Comparison of ENCODE assay signal across 25 cellular contexts in the genomic region with DNA sequence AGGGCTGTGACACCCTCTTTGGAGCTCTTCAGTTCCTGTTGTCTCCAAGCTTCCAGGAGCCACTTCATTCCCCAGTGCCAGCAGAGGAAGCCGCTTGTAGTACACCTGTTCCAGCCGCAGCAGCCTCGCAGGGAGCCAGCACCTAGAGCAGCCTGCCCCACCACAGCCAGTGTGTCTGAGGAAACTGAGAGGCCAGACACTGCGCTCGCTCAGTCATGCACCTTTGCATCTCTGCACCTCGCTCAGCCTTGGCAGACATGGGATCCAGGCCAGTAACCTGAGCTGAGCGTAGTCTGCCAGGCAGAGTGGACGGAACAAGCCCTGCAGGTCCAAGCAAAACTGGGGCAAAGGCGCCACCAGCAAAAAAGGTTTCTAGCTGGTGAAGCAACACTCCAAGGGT.
DNase-seq lines count a peak whose midpoint lies in the region; ATAC-seq, FAIRE-seq and TF ChIP-seq lines count a peak whose summit lies in the region.
"Had no signal": no experiment of that assay in that cellular context is flagged by ENCODE, and none has a peak within 500 bp of the region (broad histone marks: within the 10 kb centered on the region; RNA-seq: fewer than 3 reads in every experiment).

No MANE protein-coding gene starts in this region.

- no peak for TF ChIP-seq POLR2A in H1 (IDR thresholded peaks at IDR 0.05; ENCODE audit: control extremely low read depth in 1 of 2, low read depth in 2 of 2, low read length in 2 of 2)

- H3K4me3 ChIP-seq in H1 (ENCODE audit: extremely low read depth in 1 of 4, insufficient read depth in 2 of 4, low read depth in 3 of 4, low read length in 4 of 4) (no peak overlapping the region), mesenchymal stem cell (ENCODE audit: insufficient read depth in 1 of 2, low read depth in 1 of 2, low read length in 2 of 2) (no peak overlapping the region), aorta (ENCODE audit: low read length in 2 of 2) (no peak overlapping the region)
- H3K4me3 ChIP-seq: K562, SJCRH30 had no signal

- 95% methylated on average over 9 of the region's 9 CpGs; no CpG with 5 or more reads in 1 of the 2 experiments for WGBS in H1 (ENCODE audit: extremely low coverage in 1 of 2, insufficient coverage in 1 of 2, insufficient read length in 1 of 2, insufficient replicate concordance in 2 of 2, low coverage in 1 of 2, low lambda C conversion rate in 2 of 2, missing lambda C conversion rate in 1 of 2), 2 experiments
- 88% methylated on average over 8 of the region's 9 CpGs for WGBS in mesenchymal stem cell
- 92 to 93% methylated on average over 9 of the region's 9 CpGs for WGBS in aorta, 2 donors

- DNase-seq in stimulated activated naive CD8-positive, alpha-beta T cell treated with anti-CD3 and anti-CD28 coated beads, Interleukin-15, amount 100 ng/mL, for 72 hours: no peak
- no peak for DNase-seq in stimulated activated naive CD8-positive, alpha-beta T cell treated with anti-CD3 and anti-CD28 coated beads, Interleukin-15, Interleukin-2, amounts not matched to agents 100 U/mL and 50 U/mL, for 24 hours
- no peak for DNase-seq in H1 (ENCODE audit: low read depth in 1 of 2, low spot score in 2 of 2)
- DNase-seq in mesenchymal stem cell: no peak
- no peak for DNase-seq in aorta
- no peak for DNase-seq in G401 (ENCODE audit: low spot score)
- DNase-seq: C1 segment of cervical spinal cord; CD8-positive, alpha-beta T cell; DMS 273 treated with DMSO at 0.1 percent for 48 hours; DMS79 treated with DMSO at 0.1 percent for 48 hours; Kasumi-1; MV-4-11; NCI-H1105; NCI-H1694; NCI-H2029 treated with DMSO at 0.1 percent for 48 hours; NCI-H446 treated with DMSO at 0.1 percent for 48 hours; NCI-H69; SJCRH30 had no signal

- no peak overlapping the region for H2AFZ ChIP-seq in H1 (ENCODE audit: low read length)
- no peak overlapping the region for H2AFZ ChIP-seq in mesenchymal stem cell (ENCODE audit: low read depth, low read length)

- no peak overlapping the region; the same call in 1 of the 2 replicates for H2BK12ac ChIP-seq in H1 (ENCODE audit: low read depth, low read length)
- no peak overlapping the region for H2BK12ac ChIP-seq in mesenchymal stem cell (ENCODE audit: low read length in 2 of 2)

- no peak overlapping the region for H3K4me3 Mint-ChIP-seq in stimulated activated naive CD8-positive, alpha-beta T cell treated with anti-CD3 and anti-CD28 coated beads, Interleukin-15, amount 100 ng/mL, for 72 hours
- no peak overlapping the region for H3K4me3 Mint-ChIP-seq in activated T-helper 17 cell treated with anti-CD3 and anti-CD28 coated beads, Interleukin-2, amount 50 U/mL, for 72 hours
- H3K4me3 Mint-ChIP-seq: CD8-positive, alpha-beta T cell had no signal

- H3K14ac ChIP-seq in H1 (ENCODE audit: insufficient read length) (no peak overlapping the region), mesenchymal stem cell (ENCODE audit: low read length in 2 of 2) (peak overlapping the region in 1 of 2 experiments; percentile 93)

- no peaks in the 10 kb centered on the region for H3K23me2 ChIP-seq in H1 (ENCODE audit: low read depth, low read length)

- peak; percentile 7 for ATAC-seq in stimulated activated naive CD8-positive, alpha-beta T cell treated with anti-CD3 and anti-CD28 coated beads, Interleukin-15, amount 100 ng/mL, for 72 hours
- ATAC-seq in stimulated activated naive CD8-positive, alpha-beta T cell treated with anti-CD3 and anti-CD28 coated beads, Interleukin-15, Interleukin-2, amounts not matched to agents 100 U/mL and 50 U/mL, for 24 hours: no peak
- ATAC-seq in aorta (ENCODE audit: low FRiP score) (peak; percentile 33), GM21737 (IDR thresholded peaks at IDR 0.05; ENCODE audit: unreplicated experiment) (no peak)
- no peak for ATAC-seq in activated T-helper 17 cell treated with anti-CD3 and anti-CD28 coated beads, Interleukin-2, amount 50 U/mL, for 72 hours (replicated peaks)
- ATAC-seq: CD8-positive, alpha-beta T cell; K562; SK-N-SH treated with all-trans-retinoic acid at 6 μM for 48 hours had no signal

- peaks cover 16 to 18% of the 10 kb centered on the region in 2 experiments for H3K9me3 ChIP-seq in H1 (ENCODE audit: insufficient read depth in 2 of 2, low read depth in 1 of 2, low read length in 1 of 2)
- H3K9me3 ChIP-seq in mesenchymal stem cell (ENCODE audit: control insufficient read depth, low read length): peaks cover 14% of the 10 kb centered on the region
- peaks cover 2% of the 10 kb centered on the region for H3K9me3 ChIP-seq in aorta (ENCODE audit: control insufficient read depth, low read length)
- H3K9me3 ChIP-seq: SJCRH30 had no signal

- H3K27ac Mint-ChIP-seq in stimulated activated naive CD8-positive, alpha-beta T cell treated with anti-CD3 and anti-CD28 coated beads, Interleukin-15, amount 100 ng/mL, for 72 hours: no peak overlapping the region
- no peak overlapping the region for H3K27ac Mint-ChIP-seq in activated T-helper 17 cell treated with anti-CD3 and anti-CD28 coated beads, Interleukin-2, amount 50 U/mL, for 72 hours
- H3K27ac Mint-ChIP-seq: CD8-positive, alpha-beta T cell had no signal

- no peak for FAIRE-seq in H1 (lab: Jason Lieb, UNC)
- FAIRE-seq: GM12892, GM19239, H54, K562 had no signal

- H2AK5ac ChIP-seq in H1 (ENCODE audit: low read depth, low read length) (no peak overlapping the region), mesenchymal stem cell (ENCODE audit: low read length, severe bottlenecking) (no peak overlapping the region)

- no peaks in the 10 kb centered on the region for H4K20me1 ChIP-seq in H1 (replicated peaks in 1 of 2; ENCODE audit: control insufficient read depth in 1 of 2, insufficient read depth in 2 of 2, low read length in 2 of 2)

- no peak overlapping the region for H4K5ac ChIP-seq in H1 (ENCODE audit: insufficient read length, low read depth, low read length)

- no peaks in the 10 kb centered on the region for H3K4me1 Mint-ChIP-seq in stimulated activated naive CD8-positive, alpha-beta T cell treated with anti-CD3 and anti-CD28 coated beads, Interleukin-15, amount 100 ng/mL, for 72 hours
- no peaks in the 10 kb centered on the region for H3K4me1 Mint-ChIP-seq in activated T-helper 17 cell treated with anti-CD3 and anti-CD28 coated beads, Interleukin-2, amount 50 U/mL, for 72 hours

- H3K79me1 ChIP-seq in H1 (ENCODE audit: low read depth, low read length): no peaks in the 10 kb centered on the region
- no peaks in the 10 kb centered on the region for H3K79me1 ChIP-seq in mesenchymal stem cell (replicated peaks; ENCODE audit: low read length, poor library complexity, severe bottlenecking)

- H3K9ac ChIP-seq in H1 (replicated peaks in 1 of 4; ENCODE audit: extremely low read depth in 1 of 4, low read depth in 3 of 4, low read length in 3 of 4) (no peak overlapping the region), mesenchymal stem cell (ENCODE audit: low read length) (no peak overlapping the region)

- H3K4me1 ChIP-seq in H1 (replicated peaks in 1 of 4; ENCODE audit: control insufficient read depth in 3 of 4, insufficient read depth in 4 of 4, low read length in 3 of 4) (no peaks in the 10 kb centered on the region), mesenchymal stem cell (ENCODE audit: control insufficient read depth, insufficient read depth, low read depth, low read length) (no peaks in the 10 kb centered on the region), aorta (ENCODE audit: control insufficient read depth in 1 of 2, insufficient read depth in 2 of 2, low read length in 2 of 2) (no peaks in the 10 kb centered on the region)
- H3K4me1 ChIP-seq: SJCRH30 had no signal

- TF ChIP-seq RAD21 in H1 (IDR thresholded peaks at IDR 0.05 in 1 of 2, conservative IDR thresholded peaks at IDR 0.05 in 1 of 2; ENCODE audit: low read depth in 2 of 2, low read length in 2 of 2): no peak

- H3K79me2 ChIP-seq in H1 (ENCODE audit: control insufficient read depth in 1 of 2, insufficient read depth in 2 of 2, low read length in 2 of 2): no peaks in the 10 kb centered on the region

- H3K18ac ChIP-seq in H1 (ENCODE audit: extremely low read depth, low read length): no peak overlapping the region; the same call in 1 of the 2 replicates
- H3K18ac ChIP-seq in mesenchymal stem cell (ENCODE audit: low read depth in 1 of 2, low read length in 2 of 2): no peak overlapping the region

- H3K27me3 ChIP-seq in H1 (replicated peaks in 1 of 4; ENCODE audit: control insufficient read depth in 3 of 4, extremely low read depth in 1 of 4, insufficient read depth in 3 of 4, low read length in 3 of 4): no peaks in the 10 kb centered on the region
- H3K27me3 ChIP-seq in mesenchymal stem cell (ENCODE audit: control insufficient read depth in 1 of 2, insufficient read depth in 1 of 2, low read length in 2 of 2): no peaks in the 10 kb centered on the region
- no peaks in the 10 kb centered on the region for H3K27me3 ChIP-seq in aorta (ENCODE audit: control insufficient read depth in 1 of 2, insufficient read depth in 2 of 2, low read length in 1 of 2)
- H3K27me3 ChIP-seq: SJCRH30 had no signal

- H3K4ac ChIP-seq in H1 (replicated peaks; ENCODE audit: insufficient read length, low read depth, low read length) (no peak overlapping the region), mesenchymal stem cell (ENCODE audit: low read depth in 1 of 2, low read length in 2 of 2) (no peak overlapping the region)

- peaks cover 19 to 42% of the 10 kb centered on the region in 2 donors for H3K9me3 Mint-ChIP-seq in stimulated activated naive CD8-positive, alpha-beta T cell treated with anti-CD3 and anti-CD28 coated beads, Interleukin-15, amount 100 ng/mL, for 72 hours
- H3K9me3 Mint-ChIP-seq in activated T-helper 17 cell treated with anti-CD3 and anti-CD28 coated beads, Interleukin-2, amount 50 U/mL, for 72 hours: peaks cover 23% of the 10 kb centered on the region

- 0 out of 8 replicates have a peak, but pooled peaks cover 0 to 4% (median 0%) of the 10 kb centered on the region in 4 experiments for H3K36me3 ChIP-seq in H1 (ENCODE audit: control insufficient read depth in 2 of 4, insufficient read depth in 4 of 4, low read length in 3 of 4)
- H3K36me3 ChIP-seq in mesenchymal stem cell (ENCODE audit: control insufficient read depth in 1 of 2, insufficient read depth in 2 of 2, low read depth in 1 of 2, low read length in 2 of 2): peaks cover 0 to 2% of the 10 kb centered on the region in 2 experiments
- no peaks in the 10 kb centered on the region for H3K36me3 ChIP-seq in aorta (ENCODE audit: control insufficient read depth in 1 of 2, insufficient read depth in 2 of 2, low read length in 1 of 2)
- H3K36me3 ChIP-seq: SJCRH30 had no signal

- H2BK120ac ChIP-seq in H1 (replicated peaks; ENCODE audit: low read depth, low read length): no peak overlapping the region
- H2BK120ac ChIP-seq in mesenchymal stem cell (ENCODE audit: low read depth, low read length): no peak overlapping the region

- no peaks in the 10 kb centered on the region for H3K27me3 Mint-ChIP-seq in stimulated activated naive CD8-positive, alpha-beta T cell treated with anti-CD3 and anti-CD28 coated beads, Interleukin-15, amount 100 ng/mL, for 72 hours
- H3K27me3 Mint-ChIP-seq in activated T-helper 17 cell treated with anti-CD3 and anti-CD28 coated beads, Interleukin-2, amount 50 U/mL, for 72 hours: no peaks in the 10 kb centered on the region

- POLR2A ChIA-PET in H1 (lab: Charles Lee; ENCODE audit: partially characterized antibody): no interaction called here

- CTCF ChIA-PET in H1 (lab: Charles Lee; ENCODE audit: partially characterized antibody): no interaction called here

- no peak overlapping the region for H2BK15ac ChIP-seq in H1 (ENCODE audit: low read length)
- H2BK15ac ChIP-seq in mesenchymal stem cell (ENCODE audit: low read depth, poor library complexity, severe bottlenecking): no peak overlapping the region

- no peak overlapping the region for H4K91ac ChIP-seq in H1 (replicated peaks; ENCODE audit: insufficient read length, low read length)
- peak overlapping the region; percentile 12 for H4K91ac ChIP-seq in mesenchymal stem cell (ENCODE audit: low read length)

- H2BK20ac ChIP-seq in H1 (ENCODE audit: low read length): no peak overlapping the region

- H2BK5ac ChIP-seq in H1 (ENCODE audit: low read depth, low read length) (no peak overlapping the region), mesenchymal stem cell (ENCODE audit: low read depth, low read length, poor library complexity, severe bottlenecking) (no peak overlapping the region)

- H3K27ac ChIP-seq in H1 (ENCODE audit: low read depth, low read length): no peak overlapping the region
- no peak overlapping the region for H3K27ac ChIP-seq in mesenchymal stem cell (ENCODE audit: low read length, poor library complexity, severe bottlenecking)
- H3K27ac ChIP-seq in aorta (ENCODE audit: low read depth in 1 of 2, low read length in 2 of 2): no peak overlapping the region
- H3K27ac ChIP-seq: SJCRH30 had no signal

- intact Hi-C loops in aorta (cut with DNase I): no loop called here

- H4K8ac ChIP-seq in H1 (ENCODE audit: extremely low read depth, insufficient read depth, low read length) (peak overlapping the region; percentile 8; the same call in 1 of the 2 replicates), mesenchymal stem cell (ENCODE audit: low read length) (peak overlapping the region; percentile 61)

- H3K4me2 ChIP-seq in H1 (ENCODE audit: insufficient read depth in 1 of 2, low read depth in 2 of 2, low read length in 2 of 2) (no peak overlapping the region), mesenchymal stem cell (ENCODE audit: low read length, poor library complexity, severe bottlenecking) (no peak overlapping the region)

- TF ChIP-seq EP300 in H1 (IDR thresholded peaks at IDR 0.05; ENCODE audit: borderline replicate concordance in 1 of 2, low read depth in 2 of 2, low read length in 2 of 2): no peak

- H3K36me3 Mint-ChIP-seq in activated T-helper 17 cell treated with anti-CD3 and anti-CD28 coated beads, Interleukin-2, amount 50 U/mL, for 72 hours (ENCODE audit: low read depth): no peaks in the 10 kb centered on the region
- H3K36me3 Mint-ChIP-seq: CD8-positive, alpha-beta T cell had no signal

- TF ChIP-seq CTCF in H1 (IDR thresholded peaks at IDR 0.05; ENCODE audit: control extremely low read depth in 1 of 3, insufficient read depth in 1 of 3, low read depth in 1 of 3, low read length in 3 of 3): no peak

- no peak overlapping the region for H3K23ac ChIP-seq in H1 (ENCODE audit: insufficient read length)
- no peak overlapping the region for H3K23ac ChIP-seq in mesenchymal stem cell (ENCODE audit: low read length in 2 of 2)

- in situ Hi-C loops in G401 (cut with HindIII; ENCODE audit: low sequenced_read_pairs): no loop called here

- no peak overlapping the region for H3K56ac ChIP-seq in H1 (replicated peaks; ENCODE audit: insufficient read length, low read depth, low read length)

Comparison
In these comparisons a context has a peak if more than half of its experiments do, and no peak if none do; other contexts are left out.
1. ATAC-seq: peak in stimulated activated naive CD8-positive, alpha-beta T cell treated with anti-CD3 and anti-CD28 coated beads, Interleukin-15, amount 100 ng/mL, for 72 hours (single experiment) and aorta (single experiment); none in stimulated activated naive CD8-positive, alpha-beta T cell treated with anti-CD3 and anti-CD28 coated beads, Interleukin-15, Interleukin-2, amounts not matched to agents 100 U/mL and 50 U/mL, for 24 hours (single experiment), GM21737 (single experiment) and activated T-helper 17 cell treated with anti-CD3 and anti-CD28 coated beads, Interleukin-2, amount 50 U/mL, for 72 hours (single experiment).